In the genomic region with DNA sequence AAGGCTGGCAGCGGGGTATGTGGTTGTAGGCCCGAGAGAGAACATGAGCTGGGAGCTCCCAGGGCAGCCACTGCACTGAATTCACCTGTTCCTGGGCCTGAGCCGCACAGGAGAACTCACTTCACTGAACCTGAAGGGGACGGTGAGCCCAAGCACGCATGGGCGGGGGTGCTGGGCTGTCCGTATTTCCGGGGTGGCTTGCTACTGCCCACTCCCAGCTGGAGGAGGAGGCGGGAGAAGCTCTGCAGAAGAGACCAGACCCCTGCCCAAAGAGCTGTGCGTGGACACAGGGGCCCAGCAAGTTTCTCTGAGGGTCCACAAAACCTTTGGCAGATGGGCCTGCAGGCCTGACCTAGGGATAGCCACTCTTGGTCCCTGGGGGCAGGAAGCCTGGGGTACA, we compare ENCODE assay signal across 15 cellular contexts. TPM values are rescaled to one million over a fixed set of nuclear protein-coding genes. Genes with fewer than 3 reads are reported as not detected.
A peak's percentile ranks its signal among the peaks of the same experiment; 100 is the strongest.
DNase-seq lines count a peak whose midpoint lies in the region; ATAC-seq and TF ChIP-seq lines count a peak whose summit lies in the region.
"Had no signal": no experiment of that assay in that cellular context is flagged by ENCODE, and none has a peak within 500 bp of the region (broad histone marks: within the 10 kb centered on the region; RNA-seq: fewer than 3 reads in every experiment).

No MANE protein-coding gene starts in this region.

- H3K4me3 Mint-ChIP-seq in activated T-helper 17 cell treated with anti-CD3 and anti-CD28 coated beads, Interleukin-2, amount 50 U/mL, for 72 hours, result no peak overlapping the region
- H3K4me3 Mint-ChIP-seq in GM23338, result no peak overlapping the region
- H3K4me3 Mint-ChIP-seq: H9 had no signal

- H3K4me2 ChIP-seq in GM23338, result no peak overlapping the region

- POLR2A ChIA-PET in RWPE1 (lab: Yijun Ruan, JAX; ENCODE audit: low non-redundant PET), result no interaction called here

- H3K4me1 ChIP-seq in GM23338 (ENCODE audit: insufficient read depth), result peaks cover 4% of the 10 kb centered on the region; the same call in 1 of the 2 replicates

- H3K36me3 ChIP-seq in GM23338 (ENCODE audit: insufficient read depth), result no peaks in the 10 kb centered on the region; the same call in 1 of the 2 replicates

- H3K27me3 Mint-ChIP-seq in activated T-helper 17 cell treated with anti-CD3 and anti-CD28 coated beads, Interleukin-2, amount 50 U/mL, for 72 hours, result no peaks in the 10 kb centered on the region
- peaks cover 7% of the 10 kb centered on the region for H3K27me3 Mint-ChIP-seq in GM23338 (ENCODE audit: insufficient read depth, low read depth, poor library complexity)
- H3K27me3 Mint-ChIP-seq: CD4-positive, CD25-positive, alpha-beta regulatory T cell had no signal

- no peaks in the 10 kb centered on the region for H3F3A ChIP-seq in GM23338 (replicated peaks; ENCODE audit: low read depth)

- H3K9me2 ChIP-seq in GM23338 (ENCODE audit: insufficient read depth), result no peaks in the 10 kb centered on the region

- no peak overlapping the region for H3K4me3 ChIP-seq in GM23338

- H2AFZ ChIP-seq in GM23338, result no peak overlapping the region

- H3K27ac ChIP-seq in RWPE1 (peak overlapping the region; percentile 65; the same call in 1 of the 2 replicates), GM23338 (ENCODE audit: low read depth) (no peak overlapping the region)

- DNase-seq in RWPE1 (ENCODE audit: low spot score) (no peak), erythroblast (lab: John Stamatoyannopoulos, UW) (no peak), GM23338 (ENCODE audit: low spot score) (no peak), NCI-H1105 treated with DMSO at 0.1 percent for 48 hours (lab: John Stamatoyannopoulos, UW) (no peak)
- DNase-seq: ACHN; BE2C; C1 segment of cervical spinal cord; CD4-positive, CD25-positive, alpha-beta regulatory T cell; DMS153; DMS79; GDM1; H9; IMR-90 had no signal

- CTCF ChIA-PET in RWPE1 (lab: Yijun Ruan, JAX), result no interaction called here

- peaks cover 33% of the 10 kb centered on the region for H3K79me2 ChIP-seq in GM23338 (replicated peaks; ENCODE audit: insufficient read depth)

- TF ChIP-seq CTCF in RWPE1 (conservative IDR thresholded peaks at IDR 0.05; ENCODE audit: low read depth) (no peak), GM23338 (conservative IDR thresholded peaks at IDR 0.05; ENCODE audit: low read depth in 2 of 2) (no peak)

- H4K20me1 ChIP-seq in GM23338 (replicated peaks; ENCODE audit: insufficient read depth), result peaks cover 12% of the 10 kb centered on the region

- H3K27me3 ChIP-seq in GM23338 (ENCODE audit: insufficient read depth), result no peaks in the 10 kb centered on the region
- H3K27me3 ChIP-seq: BE2C had no signal

- peaks cover 8% of the 10 kb centered on the region for H3K4me1 Mint-ChIP-seq in activated T-helper 17 cell treated with anti-CD3 and anti-CD28 coated beads, Interleukin-2, amount 50 U/mL, for 72 hours
- H3K4me1 Mint-ChIP-seq in GM23338, result peaks cover 17% of the 10 kb centered on the region

- H3K9me3 Mint-ChIP-seq in activated T-helper 17 cell treated with anti-CD3 and anti-CD28 coated beads, Interleukin-2, amount 50 U/mL, for 72 hours, result no peaks in the 10 kb centered on the region
- no peaks in the 10 kb centered on the region for H3K9me3 Mint-ChIP-seq in GM23338
- H3K9me3 Mint-ChIP-seq: H9 had no signal

- peaks cover 36% of the 10 kb centered on the region for H3K36me3 Mint-ChIP-seq in activated T-helper 17 cell treated with anti-CD3 and anti-CD28 coated beads, Interleukin-2, amount 50 U/mL, for 72 hours (ENCODE audit: low read depth)
- H3K36me3 Mint-ChIP-seq in GM23338 (ENCODE audit: low read depth), result peaks cover 53% of the 10 kb centered on the region

- no peak for ATAC-seq in activated T-helper 17 cell treated with anti-CD3 and anti-CD28 coated beads, Interleukin-2, amount 50 U/mL, for 72 hours (replicated peaks)
- no peak for ATAC-seq in GM23338
- no peak for ATAC-seq in GM21737 (IDR thresholded peaks at IDR 0.05; ENCODE audit: unreplicated experiment)

- peak overlapping the region; percentile 68 for H3K27ac Mint-ChIP-seq in activated T-helper 17 cell treated with anti-CD3 and anti-CD28 coated beads, Interleukin-2, amount 50 U/mL, for 72 hours
- no peak overlapping the region for H3K27ac Mint-ChIP-seq in GM23338

- peak; percentile 29 for TF ChIP-seq POLR2A in erythroblast (IDR thresholded peaks at IDR 0.05; ENCODE audit: low read length)

TF ChIP-seq in GM23338, 12 proteins besides CTCF, POLR2A, EP300 and RAD21 (continues in another document):
- no peak for TF ChIP-seq ZNF114 (CRISPR knock-in tag; IDR thresholded peaks at IDR 0.05)
- no peak for TF ChIP-seq REST (IDR thresholded peaks at IDR 0.05; ENCODE audit: unreplicated experiment)

RNA-seq across cellular contexts. Expression of gene TTLL12, which starts 4.8 kb away (rescaled TPM):
- total RNA-seq in activated T-helper 17 cell treated with anti-CD3 and anti-CD28 coated beads, Interleukin-2, amount 50 U/mL, for 72 hours, result 10 to 100 TPM; 53.5 to 84.8 TPM
- total RNA-seq in GM23338 (2014; rRNA removed; shearing (Covaris generic)), result 129 and 147 TPM in 2 replicates
- polyA plus RNA-seq in GM23338 (2016; fragmentation: Nextera tagmentation; extraction: Ambion mirVana), result 43.9 and 46.7 TPM in 2 replicates

RNA-seq across cellular contexts. Expression of gene TSPO, which starts 30.8 kb away (rescaled TPM):
- total RNA-seq in activated T-helper 17 cell treated with anti-CD3 and anti-CD28 coated beads, Interleukin-2, amount 50 U/mL, for 72 hours, result 100 to 1,000 TPM; 127 to 199 TPM
- 42.5 and 44.7 TPM in 2 replicates for total RNA-seq in GM23338 (2014; rRNA removed; shearing (Covaris generic))
- 32.3 and 34.6 TPM in 2 replicates for polyA plus RNA-seq in GM23338 (2016; fragmentation: Nextera tagmentation; extraction: Ambion mirVana)

RNA-seq across cellular contexts. Expression of gene MCAT, which starts 38.9 kb away (rescaled TPM):
- 10 to 100 TPM in 1 of 2 donors, 1 to 10 TPM in 1; 7.3 to 18.2 TPM for total RNA-seq in activated T-helper 17 cell treated with anti-CD3 and anti-CD28 coated beads, Interleukin-2, amount 50 U/mL, for 72 hours
- 12.3 and 16.9 TPM in 2 replicates for total RNA-seq in GM23338 (2014; rRNA removed; shearing (Covaris generic))
- 9.7 and 10.4 TPM in 2 replicates for polyA plus RNA-seq in GM23338 (2016; fragmentation: Nextera tagmentation; extraction: Ambion mirVana)
